In the genomic region with DNA sequence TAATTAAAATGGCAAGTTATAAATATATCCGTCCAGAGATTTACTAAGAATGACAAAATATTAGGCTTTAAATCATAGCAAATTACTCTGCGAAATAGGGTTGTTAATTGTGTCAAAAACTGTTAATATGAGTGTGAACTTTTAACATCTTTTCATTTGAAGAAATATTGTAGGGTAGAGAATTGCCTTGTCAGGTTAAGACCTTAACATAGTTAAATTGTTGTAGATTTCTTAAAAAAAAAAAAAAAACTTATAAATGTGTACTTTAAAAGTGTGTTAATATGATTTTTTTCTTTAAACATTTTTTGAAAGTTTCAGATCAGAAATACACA, we compare ENCODE assay signal across 2 cellular contexts.
TF ChIP-seq lines count a peak whose summit lies in the region.

No MANE protein-coding gene starts in this region.

TF ChIP-seq in endothelial cell of umbilical vein, 7 proteins besides CTCF, POLR2A, EP300 and RAD21 (continued from another document):
- TF ChIP-seq, protein P1, sequence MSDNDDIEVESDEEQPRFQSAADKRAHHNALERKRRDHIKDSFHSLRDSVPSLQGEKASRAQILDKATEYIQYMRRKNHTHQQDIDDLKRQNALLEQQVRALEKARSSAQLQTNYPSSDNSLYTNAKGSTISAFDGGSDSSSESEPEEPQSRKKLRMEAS (IDR thresholded peaks at IDR 0.05; ENCODE audit: insufficient read depth, insufficient read length) = no peak
- TF ChIP-seq POLR2AphosphoS5 (IDR thresholded peaks at IDR 0.05; ENCODE audit: insufficient read depth, low read depth, low read length) (no peak), FOS (IDR thresholded peaks at IDR 0.05; ENCODE audit: borderline replicate concordance, insufficient read depth, low read length) (no peak), EZH2 (IDR thresholded peaks at IDR 0.05; ENCODE audit: borderline replicate concordance, low read depth, low read length, severe bottlenecking) (no peak), GATA2 (IDR thresholded peaks at IDR 0.05; ENCODE audit: insufficient read depth, insufficient read length, low read depth, low read length) (no peak), MYC (IDR thresholded peaks at IDR 0.05; ENCODE audit: low read depth, low read length) (no peak)

TF ChIP-seq in HEK293T, 16 proteins besides CTCF, POLR2A, EP300 and RAD21 (continued from another document):
- TF ChIP-seq L3MBTL2 (conservative IDR thresholded peaks at IDR 0.05) = no peak
